Comparison of ENCODE assay signal across 1 cellular context in genomic region chr2:221486106-221486505, GRCh38.
TF ChIP-seq lines count a peak whose summit lies in the region.

No MANE protein-coding gene starts in this region.

TF ChIP-seq in GM23338, 12 proteins besides CTCF, POLR2A, EP300 and RAD21 (continued from another document):
- TF ChIP-seq ETS1 (IDR thresholded peaks at IDR 0.05): no peak
- no peak for TF ChIP-seq JUNB (IDR thresholded peaks at IDR 0.05; ENCODE audit: unreplicated experiment)
